1 cellular context compared by ENCODE assay signal in the genomic region with DNA sequence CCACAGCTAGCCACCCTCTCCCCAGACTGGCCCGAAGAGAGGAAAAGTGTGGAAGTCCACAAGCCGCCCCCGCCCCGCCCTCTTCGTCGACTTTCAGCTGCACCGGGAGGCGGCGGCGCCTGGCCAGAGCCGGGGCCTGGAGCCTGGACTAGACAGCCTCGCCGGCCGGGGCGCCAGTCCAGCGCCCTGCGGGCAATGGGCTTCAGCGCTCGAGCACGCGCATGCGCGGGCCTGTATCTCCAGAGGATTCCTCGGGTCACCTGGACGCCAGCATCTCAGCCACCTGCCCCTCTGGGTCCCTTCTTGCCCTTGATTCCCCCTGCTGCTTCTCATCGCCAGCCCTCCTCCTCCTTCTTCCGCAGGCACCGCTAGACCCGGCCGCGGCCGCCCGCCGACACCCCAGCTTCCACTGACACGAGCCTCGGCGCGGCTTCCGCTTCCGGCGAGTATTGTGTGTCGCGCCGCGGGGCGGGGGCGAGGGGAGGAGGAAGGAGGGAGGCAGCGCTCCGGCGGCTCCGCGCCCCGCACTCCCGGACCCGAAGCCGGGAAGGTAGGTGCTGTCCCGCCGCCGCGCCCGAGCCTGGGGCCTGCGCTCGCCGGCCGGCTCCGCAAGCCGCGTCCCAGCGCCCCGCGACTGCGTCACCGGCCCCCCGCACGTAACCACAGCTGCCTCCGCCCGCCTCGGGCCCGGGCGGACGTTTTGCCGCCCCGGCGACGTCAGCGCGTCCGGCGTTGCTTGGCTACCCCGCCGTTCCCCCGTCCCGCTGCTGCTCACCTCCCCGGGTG.
TF ChIP-seq lines count a peak whose summit lies in the region.

A gene (plus strand): TSS at position 482 of the 786 bp plus-strand sequence. CDS start 2,391 bp downstream, outside the sequence.

TF ChIP-seq in K562, 482 proteins besides CTCF, POLR2A, EP300 and RAD21 (continued from another document):
- TF ChIP-seq, protein P1, sequence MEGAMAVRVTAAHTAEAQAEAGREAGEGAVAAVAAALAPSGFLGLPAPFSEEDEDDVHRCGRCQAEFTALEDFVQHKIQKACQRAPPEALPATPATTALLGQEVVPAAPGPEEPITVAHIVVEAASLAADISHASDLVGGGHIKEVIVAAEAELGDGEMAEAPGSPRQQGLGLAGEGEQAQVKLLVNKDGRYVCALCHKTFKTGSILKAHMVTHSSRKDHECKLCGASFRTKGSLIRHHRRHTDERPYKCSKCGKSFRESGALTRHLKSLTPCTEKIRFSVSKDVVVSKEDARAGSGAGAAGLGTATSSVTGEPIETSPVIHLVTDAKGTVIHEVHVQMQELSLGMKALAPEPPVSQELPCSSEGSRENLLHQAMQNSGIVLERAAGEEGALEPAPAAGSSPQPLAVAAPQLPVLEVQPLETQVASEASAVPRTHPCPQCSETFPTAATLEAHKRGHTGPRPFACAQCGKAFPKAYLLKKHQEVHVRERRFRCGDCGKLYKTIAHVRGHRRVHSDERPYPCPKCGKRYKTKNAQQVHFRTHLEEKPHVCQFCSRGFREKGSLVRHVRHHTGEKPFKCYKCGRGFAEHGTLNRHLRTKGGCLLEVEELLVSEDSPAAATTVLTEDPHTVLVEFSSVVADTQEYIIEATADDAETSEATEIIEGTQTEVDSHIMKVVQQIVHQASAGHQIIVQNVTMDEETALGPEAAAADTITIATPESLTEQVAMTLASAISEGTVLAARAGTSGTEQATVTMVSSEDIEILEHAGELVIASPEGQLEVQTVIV (CRISPR knock-in tag; IDR thresholded peaks at IDR 0.05; ENCODE audit: borderline replicate concordance) = peak; percentile 59; the same call in 1 of the 2 replicates
- TF ChIP-seq MYC (IDR thresholded peaks at IDR 0.05; ENCODE audit: low read depth, low read length) = peak; percentile 80; the same call in 1 of the 2 replicates
- TF ChIP-seq MYC (CRISPR knock-in tag; IDR thresholded peaks at IDR 0.05; ENCODE audit: borderline replicate concordance, low read depth) = no peak
- peak; percentile 92 for TF ChIP-seq SUPT5H (IDR thresholded peaks at IDR 0.05)
- TF ChIP-seq, protein P2, sequence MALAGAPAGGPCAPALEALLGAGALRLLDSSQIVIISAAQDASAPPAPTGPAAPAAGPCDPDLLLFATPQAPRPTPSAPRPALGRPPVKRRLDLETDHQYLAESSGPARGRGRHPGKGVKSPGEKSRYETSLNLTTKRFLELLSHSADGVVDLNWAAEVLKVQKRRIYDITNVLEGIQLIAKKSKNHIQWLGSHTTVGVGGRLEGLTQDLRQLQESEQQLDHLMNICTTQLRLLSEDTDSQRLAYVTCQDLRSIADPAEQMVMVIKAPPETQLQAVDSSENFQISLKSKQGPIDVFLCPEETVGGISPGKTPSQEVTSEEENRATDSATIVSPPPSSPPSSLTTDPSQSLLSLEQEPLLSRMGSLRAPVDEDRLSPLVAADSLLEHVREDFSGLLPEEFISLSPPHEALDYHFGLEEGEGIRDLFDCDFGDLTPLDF (CRISPR knock-in tag; IDR thresholded peaks at IDR 0.05) = 0 out of 2 replicates have a peak, but pooled peaks have one; percentile 6
- TF ChIP-seq KAT8 (IDR thresholded peaks at IDR 0.05; ENCODE audit: low read depth) = no peak
- peak; percentile 86 for TF ChIP-seq U2AF1 (optimal IDR thresholded peaks at IDR 0.05; ENCODE audit: low read depth, low read length)
- TF ChIP-seq ZNF282 (CRISPR knock-in tag; IDR thresholded peaks at IDR 0.05) = peak; percentile 81; the same call in 1 of the 2 replicates
- peak; percentile 77 for TF ChIP-seq SMAD4 (CRISPR knock-in tag; conservative IDR thresholded peaks at IDR 0.05)
- TF ChIP-seq ZNF431 (CRISPR knock-in tag; IDR thresholded peaks at IDR 0.05) = peak; percentile 38; the same call in 1 of the 2 replicates
- TF ChIP-seq ESRRA (IDR thresholded peaks at IDR 0.05; ENCODE audit: borderline replicate concordance, low read depth) = peak; percentile 75
- peak; percentile 96 for TF ChIP-seq RB1 (IDR thresholded peaks at IDR 0.05; ENCODE audit: low read depth)
- TF ChIP-seq ETV5 (CRISPR knock-in tag; IDR thresholded peaks at IDR 0.05; ENCODE audit: low read depth) = peak; percentile 80
- TF ChIP-seq ELF4 (CRISPR knock-in tag; IDR thresholded peaks at IDR 0.05) = peak; percentile 90
- TF ChIP-seq SMAD1 (IDR thresholded peaks at IDR 0.05; ENCODE audit: low read depth, low read length, partially characterized antibody) = no peak
- TF ChIP-seq ZC3H4 (CRISPR knock-in tag; IDR thresholded peaks at IDR 0.05; ENCODE audit: borderline replicate concordance) = peak; percentile 18; the same call in 1 of the 2 replicates
- no peak for TF ChIP-seq ZNF121 (CRISPR knock-in tag; conservative IDR thresholded peaks at IDR 0.05)
- peak; percentile 97 for TF ChIP-seq RBFOX2 (IDR thresholded peaks at IDR 0.05; ENCODE audit: low read depth, low read length)
- TF ChIP-seq, protein P3, sequence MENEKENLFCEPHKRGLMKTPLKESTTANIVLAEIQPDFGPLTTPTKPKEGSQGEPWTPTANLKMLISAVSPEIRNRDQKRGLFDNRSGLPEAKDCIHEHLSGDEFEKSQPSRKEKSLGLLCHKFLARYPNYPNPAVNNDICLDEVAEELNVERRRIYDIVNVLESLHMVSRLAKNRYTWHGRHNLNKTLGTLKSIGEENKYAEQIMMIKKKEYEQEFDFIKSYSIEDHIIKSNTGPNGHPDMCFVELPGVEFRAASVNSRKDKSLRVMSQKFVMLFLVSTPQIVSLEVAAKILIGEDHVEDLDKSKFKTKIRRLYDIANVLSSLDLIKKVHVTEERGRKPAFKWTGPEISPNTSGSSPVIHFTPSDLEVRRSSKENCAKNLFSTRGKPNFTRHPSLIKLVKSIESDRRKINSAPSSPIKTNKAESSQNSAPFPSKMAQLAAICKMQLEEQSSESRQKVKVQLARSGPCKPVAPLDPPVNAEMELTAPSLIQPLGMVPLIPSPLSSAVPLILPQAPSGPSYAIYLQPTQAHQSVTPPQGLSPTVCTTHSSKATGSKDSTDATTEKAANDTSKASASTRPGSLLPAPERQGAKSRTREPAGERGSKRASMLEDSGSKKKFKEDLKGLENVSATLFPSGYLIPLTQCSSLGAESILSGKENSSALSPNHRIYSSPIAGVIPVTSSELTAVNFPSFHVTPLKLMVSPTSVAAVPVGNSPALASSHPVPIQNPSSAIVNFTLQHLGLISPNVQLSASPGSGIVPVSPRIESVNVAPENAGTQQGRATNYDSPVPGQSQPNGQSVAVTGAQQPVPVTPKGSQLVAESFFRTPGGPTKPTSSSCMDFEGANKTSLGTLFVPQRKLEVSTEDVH (IDR thresholded peaks at IDR 0.05; ENCODE audit: low read depth, partially characterized antibody) = peak; percentile 79
- no peak for TF ChIP-seq ZNF696 (CRISPR knock-in tag; conservative IDR thresholded peaks at IDR 0.05)
- peak in 2 of 3 experiments; percentile 27 to 43 for TF ChIP-seq YY1 (IDR thresholded peaks at IDR 0.05; ENCODE audit: borderline replicate concordance in 1 of 3, control insufficient read depth in 1 of 3, extremely low read depth in 1 of 3, insufficient read depth in 3 of 3, insufficient read length in 1 of 3, insufficient replicate concordance in 2 of 3, low read depth in 1 of 3, low read length in 2 of 3)
- TF ChIP-seq XRCC5 (IDR thresholded peaks at IDR 0.05; ENCODE audit: low read depth, low read length) = no peak
- 0 out of 2 replicates have a peak, but pooled peaks have one; percentile 88 for TF ChIP-seq ILF3 (IDR thresholded peaks at IDR 0.05; ENCODE audit: borderline replicate concordance)
- peak; percentile 97 for TF ChIP-seq PHF8 (IDR thresholded peaks at IDR 0.05; ENCODE audit: borderline replicate concordance, low read length)
- TF ChIP-seq CTBP1 (IDR thresholded peaks at IDR 0.05; ENCODE audit: borderline replicate concordance) = peak; percentile 87
- TF ChIP-seq HMG20B (CRISPR knock-in tag; IDR thresholded peaks at IDR 0.05) = no peak
- TF ChIP-seq NCOA6 (IDR thresholded peaks at IDR 0.05) = 0 out of 2 replicates have a peak, but pooled peaks have one; percentile 56
- 0 out of 2 replicates have a peak, but pooled peaks have one; percentile 59 for TF ChIP-seq TARDBP (IDR thresholded peaks at IDR 0.05)
- TF ChIP-seq ZNF766 (CRISPR knock-in tag; conservative IDR thresholded peaks at IDR 0.05) = no peak
- TF ChIP-seq, protein P4, sequence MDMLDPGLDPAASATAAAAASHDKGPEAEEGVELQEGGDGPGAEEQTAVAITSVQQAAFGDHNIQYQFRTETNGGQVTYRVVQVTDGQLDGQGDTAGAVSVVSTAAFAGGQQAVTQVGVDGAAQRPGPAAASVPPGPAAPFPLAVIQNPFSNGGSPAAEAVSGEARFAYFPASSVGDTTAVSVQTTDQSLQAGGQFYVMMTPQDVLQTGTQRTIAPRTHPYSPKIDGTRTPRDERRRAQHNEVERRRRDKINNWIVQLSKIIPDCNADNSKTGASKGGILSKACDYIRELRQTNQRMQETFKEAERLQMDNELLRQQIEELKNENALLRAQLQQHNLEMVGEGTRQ (CRISPR knock-in tag; IDR thresholded peaks at IDR 0.05) = 0 out of 2 replicates have a peak, but pooled peaks have one; percentile 14
- TF ChIP-seq ATF1 (CRISPR knock-in tag; IDR thresholded peaks at IDR 0.05) = 0 out of 2 replicates have a peak, but pooled peaks have one; percentile 51
- peak; percentile 97 for TF ChIP-seq ATF1 (tag; IDR thresholded peaks at IDR 0.05)
- TF ChIP-seq PRMT5 (CRISPR knock-in tag; IDR thresholded peaks at IDR 0.05) = 0 out of 2 replicates have a peak, but pooled peaks have one; percentile 2
- TF ChIP-seq ELF2 (CRISPR knock-in tag; IDR thresholded peaks at IDR 0.05) = peak; percentile 88; the same call in 1 of the 2 replicates
- no peak for TF ChIP-seq KLF16 (IDR thresholded peaks at IDR 0.05)
- no peak for TF ChIP-seq PYGO2 (tag; IDR thresholded peaks at IDR 0.05)
- peak; percentile 87; the same call in 1 of the 2 replicates for TF ChIP-seq LCOR (CRISPR knock-in tag; IDR thresholded peaks at IDR 0.05)
- peak; percentile 93; the same call in 1 of the 2 replicates for TF ChIP-seq NR1H2 (CRISPR knock-in tag; IDR thresholded peaks at IDR 0.05)
- no peak for TF ChIP-seq ZNF354B (CRISPR knock-in tag; IDR thresholded peaks at IDR 0.05)
- TF ChIP-seq CSDE1 (IDR thresholded peaks at IDR 0.05) = peak in 1 of 2 experiments; percentile 76; a peak in 1 of 4 replicates
- TF ChIP-seq, protein P5, sequence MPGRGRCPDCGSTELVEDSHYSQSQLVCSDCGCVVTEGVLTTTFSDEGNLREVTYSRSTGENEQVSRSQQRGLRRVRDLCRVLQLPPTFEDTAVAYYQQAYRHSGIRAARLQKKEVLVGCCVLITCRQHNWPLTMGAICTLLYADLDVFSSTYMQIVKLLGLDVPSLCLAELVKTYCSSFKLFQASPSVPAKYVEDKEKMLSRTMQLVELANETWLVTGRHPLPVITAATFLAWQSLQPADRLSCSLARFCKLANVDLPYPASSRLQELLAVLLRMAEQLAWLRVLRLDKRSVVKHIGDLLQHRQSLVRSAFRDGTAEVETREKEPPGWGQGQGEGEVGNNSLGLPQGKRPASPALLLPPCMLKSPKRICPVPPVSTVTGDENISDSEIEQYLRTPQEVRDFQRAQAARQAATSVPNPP (IDR thresholded peaks at IDR 0.05; ENCODE audit: borderline replicate concordance, insufficient read depth, insufficient read length) = no peak
- peak; percentile 96 for TF ChIP-seq EP400 (IDR thresholded peaks at IDR 0.05)
TF ChIP-seq in K562: peak in this region for 168.
